Comparison of ENCODE assay signal across 10 cellular contexts in genomic region chr2:181781082-181781786, GRCh38.
DNase-seq lines count a peak whose midpoint lies in the region; ATAC-seq and TF ChIP-seq lines count a peak whose summit lies in the region.
"Had no signal": no experiment of that assay in that cellular context is flagged by ENCODE, and none has a peak within 500 bp of the region (broad histone marks: within the 10 kb centered on the region; RNA-seq: fewer than 3 reads in every experiment).

No MANE protein-coding gene starts in this region.

- peaks cover 7% of the 10 kb centered on the region for H3K27me3 Mint-ChIP-seq in stimulated activated memory B cell treated with anti-CD40 and anti-IgM and Interleukin-4, amounts not matched to agents 10 μg/mL and 1 μg/mL and 100 μg/mL, for 72 hours

- no peak for TF ChIP-seq CTCF in OCI-LY7 (conservative IDR thresholded peaks at IDR 0.05; ENCODE audit: low read length)
- no peak for TF ChIP-seq CTCF in uterus (IDR thresholded peaks at IDR 0.05)

- H2AFZ ChIP-seq in OCI-LY7 (ENCODE audit: low read length) = no peak overlapping the region

- H3K79me2 ChIP-seq in OCI-LY7 (ENCODE audit: insufficient read depth, low read depth, low read length) = no peaks in the 10 kb centered on the region

- H3K36me3 ChIP-seq in OCI-LY7 (ENCODE audit: insufficient read depth, low read length) (no peaks in the 10 kb centered on the region), uterus (no peaks in the 10 kb centered on the region)

- in situ Hi-C loops in SK-MEL-5 (cut with HindIII; ENCODE audit: low pct_unique_long_range_greater_than_20kb, low sequenced_read_pairs) = no loop called here

- no peaks in the 10 kb centered on the region for H3K9me2 ChIP-seq in OCI-LY7 (ENCODE audit: insufficient read depth, low read length)

- no peak overlapping the region for H3K4me2 ChIP-seq in OCI-LY7 (ENCODE audit: low read length)

- H3K36me3 Mint-ChIP-seq in stimulated activated memory B cell treated with anti-CD40 and anti-IgM and Interleukin-4, amounts not matched to agents 10 μg/mL and 1 μg/mL and 100 μg/mL, for 72 hours = no peaks in the 10 kb centered on the region

- H3K4me3 ChIP-seq in OCI-LY7 (ENCODE audit: low read depth, low read length, poor library complexity, severe bottlenecking) = no peak overlapping the region
- no peak overlapping the region for H3K4me3 ChIP-seq in uterus

- no TSS peak for BruUV-seq in OCI-LY7 (replicated peaks; lab: Mats Ljungman, UMichigan)

- no peak overlapping the region for H3K27ac Mint-ChIP-seq in stimulated activated memory B cell treated with anti-CD40 and anti-IgM and Interleukin-4, amounts not matched to agents 10 μg/mL and 1 μg/mL and 100 μg/mL, for 72 hours

- no peaks in the 10 kb centered on the region for H3K9me3 ChIP-seq in OCI-LY7 (ENCODE audit: low read length)
- no peaks in the 10 kb centered on the region for H3K9me3 ChIP-seq in uterus

- intact Hi-C loops in OCI-LY7 (cut with micrococcal nuclease; ENCODE audit: unreplicated experiment) (no loop called here), uterus (cut with DNase I; ENCODE audit: low total_unique reads) (no loop called here)

- CTCF ChIA-PET in OCI-LY7 (lab: Charles Lee; ENCODE audit: unreplicated experiment) = no interaction called here

- H3K4me3 Mint-ChIP-seq in stimulated activated memory B cell treated with anti-CD40 and anti-IgM and Interleukin-4, amounts not matched to agents 10 μg/mL and 1 μg/mL and 100 μg/mL, for 72 hours = no peak overlapping the region

- H4K20me1 ChIP-seq in OCI-LY7 (ENCODE audit: insufficient read depth, low read length) = no peaks in the 10 kb centered on the region

- POLR2A ChIA-PET in OCI-LY7 (lab: Charles Lee) = interaction anchor here (0.5 to 1.3 kb wide), 3 partner anchors 9 to 569 kb away, joined by 3 to 4 read pairs (median 3); no protein-coding TSS in a partner anchor

- TF ChIP-seq POLR2A in uterus (IDR thresholded peaks at IDR 0.05) = no peak

- ATAC-seq in HG03095 (IDR thresholded peaks at IDR 0.05; ENCODE audit: unreplicated experiment) = peak; percentile 41
- ATAC-seq in stimulated activated memory B cell treated with anti-CD40 and anti-IgM and Interleukin-4, amounts not matched to agents 10 μg/mL and 1 μg/mL and 100 μg/mL, for 72 hours = peak; percentile 83

- H3K9me3 Mint-ChIP-seq in stimulated activated memory B cell treated with anti-CD40 and anti-IgM and Interleukin-4, amounts not matched to agents 10 μg/mL and 1 μg/mL and 100 μg/mL, for 72 hours = no peaks in the 10 kb centered on the region

- no peaks in the 10 kb centered on the region for H3K4me1 ChIP-seq in OCI-LY7 (ENCODE audit: insufficient read depth, low read length, poor library complexity, severe bottlenecking)
- peaks cover 0 to 5% of the 10 kb centered on the region in 2 donors for H3K4me1 ChIP-seq in uterus

- no peaks in the 10 kb centered on the region for H3K4me1 Mint-ChIP-seq in stimulated activated memory B cell treated with anti-CD40 and anti-IgM and Interleukin-4, amounts not matched to agents 10 μg/mL and 1 μg/mL and 100 μg/mL, for 72 hours

- H3K27me3 ChIP-seq in uterus = no peaks in the 10 kb centered on the region

- H3K27ac ChIP-seq in OCI-LY7 (ENCODE audit: low read depth, low read length, poor library complexity, severe bottlenecking) (no peak overlapping the region), uterus (no peak overlapping the region)

- DNase-seq in NCI-H345 (lab: John Stamatoyannopoulos, UW) (peak; percentile 5), NCI-H345 treated with DMSO at 0.1 percent for 48 hours (lab: John Stamatoyannopoulos, UW; ENCODE audit: unreplicated experiment) (no peak), SK-MEL-5 (ENCODE audit: low read depth, low spot score) (peak; percentile 35), OCI-LY7 (ENCODE audit: low spot score) (no peak), NCI-H2227 treated with DMSO at 0.1 percent for 48 hours (lab: John Stamatoyannopoulos, UW) (no peak), uterus (no peak)
- DNase-seq: activated CD4-positive, alpha-beta T cell treated with anti-CD3 and anti-CD28 coated beads, Interleukin-2, amount 50 U/mL, for 4 hours; stimulated activated CD4-positive, alpha-beta T cell treated with anti-CD3 and anti-CD28 coated beads, Interleukin-1b, Interleukin-23, amount 100 ng/mL, for 48 hours had no signal

Comparison
In these comparisons a context has a peak if more than half of its experiments do, and no peak if none do; other contexts are left out.
1. DNase-seq: peak in NCI-H345 (single experiment) and SK-MEL-5 (single experiment); none in NCI-H345 treated with DMSO at 0.1 percent for 48 hours (single experiment), OCI-LY7 (single experiment), NCI-H2227 treated with DMSO at 0.1 percent for 48 hours (single experiment) and uterus (0 of 2).